ENCODE assay signal across 9 cellular contexts in genomic region chr21:41783476-41784150, GRCh38. TPM values are rescaled to one million over a fixed set of nuclear protein-coding genes. Genes with fewer than 3 reads are reported as not detected.
A peak's percentile ranks its signal among the peaks of the same experiment; 100 is the strongest.
DNase-seq lines count a peak whose midpoint lies in the region; ATAC-seq and TF ChIP-seq lines count a peak whose summit lies in the region.
"Had no signal": no experiment of that assay in that cellular context is flagged by ENCODE, and none has a peak within 500 bp of the region (broad histone marks: within the 10 kb centered on the region; RNA-seq: fewer than 3 reads in every experiment).

No MANE protein-coding gene starts in this region.

- no peak overlapping the region for H3K9ac ChIP-seq in BLaER1 treated with 17β-estradiol and CSF1 and Interleukin-3, amounts not matched to agents 10 nM and 100 nM

- peak overlapping the region in 8 of 11 experiments; percentile 13 to 69 (median 40); a peak in 13 of 22 replicates for H3K4me2 ChIP-seq in BLaER1 treated with 17β-estradiol and CSF1 and Interleukin-3, amounts not matched to agents 10 nM and 100 nM

- ATAC-seq in GM21447 (IDR thresholded peaks at IDR 0.05; ENCODE audit: unreplicated experiment) (no peak), HG03045 (IDR thresholded peaks at IDR 0.05; ENCODE audit: unreplicated experiment) (no peak)
- ATAC-seq: GM12878 had no signal

- no peaks in the 10 kb centered on the region for H3K36me3 ChIP-seq in BLaER1 treated with 17β-estradiol and CSF1 and Interleukin-3, amounts not matched to agents 10 nM and 100 nM

- DNase-seq in HPDE6-E6E7 (ENCODE audit: extremely low spot score) = peak; percentile 78
- peak; percentile 97 for DNase-seq in RPMI8226
- DNase-seq in fibroblast of the aortic adventitia (ENCODE audit: low read depth) = peak; percentile 4
- no peak for DNase-seq in putamen (ENCODE audit: low spot score)
- DNase-seq in activated CD8-positive, alpha-beta memory T cell treated with anti-CD3 and anti-CD28 coated beads, Interleukin-2, amount 50 U/mL, for 48 hours = no peak

- TF ChIP-seq CTCF in fibroblast of the aortic adventitia (IDR thresholded peaks at IDR 0.05; ENCODE audit: insufficient read depth, low read length) = no peak

- H3K4me3 ChIP-seq in BLaER1 treated with 17β-estradiol and CSF1 and Interleukin-3, amounts not matched to agents 10 nM and 100 nM = no peak overlapping the region
- H3K4me3 ChIP-seq in fibroblast of the aortic adventitia (ENCODE audit: low read depth, low read length) = no peak overlapping the region
- H3K4me3 ChIP-seq: GM12878 had no signal

- H3K4me1 ChIP-seq in BLaER1 treated with 17β-estradiol and CSF1 and Interleukin-3, amounts not matched to agents 10 nM and 100 nM = peaks cover 0 to 30% (median 12%) of the 10 kb centered on the region in 10 experiments; a peak in 10 of 20 replicates

- H3K27ac ChIP-seq in BLaER1 treated with 17β-estradiol and CSF1 and Interleukin-3, amounts not matched to agents 10 nM and 100 nM = no peak overlapping the region

- no peaks in the 10 kb centered on the region; a peak in 1 of 22 replicates for H3K27me3 ChIP-seq in BLaER1 treated with 17β-estradiol and CSF1 and Interleukin-3, amounts not matched to agents 10 nM and 100 nM

- H4K20me1 ChIP-seq in BLaER1 treated with 17β-estradiol and CSF1 and Interleukin-3, amounts not matched to agents 10 nM and 100 nM = no peaks in the 10 kb centered on the region

- no peaks in the 10 kb centered on the region for H3K9me3 ChIP-seq in BLaER1 treated with 17β-estradiol and CSF1 and Interleukin-3, amounts not matched to agents 10 nM and 100 nM (replicated peaks in 1 of 11)

RNA-seq across cellular contexts. Expression of gene RIPK4, which starts 16.8 kb away (rescaled TPM):
- total RNA-seq in fibroblast of the aortic adventitia (ENCODE audit: low replicate concordance) = 0.45 TPM in 1 of 2 replicates, not detected in the other

Comparison
In these comparisons a context has a peak if more than half of its experiments do, and no peak if none do; other contexts are left out.
1. DNase-seq: peak in HPDE6-E6E7 (single experiment), RPMI8226 (single experiment) and fibroblast of the aortic adventitia (single experiment); none in putamen (single experiment) and activated CD8-positive, alpha-beta memory T cell treated with anti-CD3 and anti-CD28 coated beads, Interleukin-2, amount 50 U/mL, for 48 hours (single experiment).